In genomic region chr1:1628656-1629429, GRCh38 we compare ENCODE assay signal across 10 cellular contexts. TPM values are rescaled to one million over a fixed set of nuclear protein-coding genes. Genes with fewer than 3 reads are reported as not detected.
DNase-seq lines count a peak whose midpoint lies in the region; ATAC-seq, FAIRE-seq and TF ChIP-seq lines count a peak whose summit lies in the region.
"Had no signal": no experiment of that assay in that cellular context is flagged by ENCODE, and none has a peak within 500 bp of the region (broad histone marks: within the 10 kb centered on the region; RNA-seq: fewer than 3 reads in every experiment).

No MANE protein-coding gene starts in this region.

- peak overlapping the region; percentile 21 for H3K4me3 ChIP-seq in bronchial epithelial cell (ENCODE audit: low read depth, low read length)
- H3K4me3 ChIP-seq: coronary artery had no signal

- H3K4me1 ChIP-seq in ES-I3 (ENCODE audit: insufficient read depth, low read length), result no peaks in the 10 kb centered on the region

- ATAC-seq in HG03378 (IDR thresholded peaks at IDR 0.05; ENCODE audit: unreplicated experiment), result no peak
- no peak for ATAC-seq in GM18861 (IDR thresholded peaks at IDR 0.05; ENCODE audit: unreplicated experiment)
- ATAC-seq in HG03280 (IDR thresholded peaks at IDR 0.05; ENCODE audit: unreplicated experiment), result no peak

- no peaks in the 10 kb centered on the region for H3K36me3 ChIP-seq in ES-I3 (ENCODE audit: insufficient read depth, low read length)
- peaks cover 1% of the 10 kb centered on the region for H3K36me3 ChIP-seq in bronchial epithelial cell (ENCODE audit: control insufficient read depth, insufficient read depth, low read length)

- H3K9me3 ChIP-seq in ES-I3 (ENCODE audit: control insufficient read depth, insufficient read depth, low read length), result no peaks in the 10 kb centered on the region

- DNase-seq in RPMI8226, result peak; percentile 85
- DNase-seq in bronchial epithelial cell (ENCODE audit: low read depth), result no peak
- peak; percentile 81 for DNase-seq in posterior vena cava (ENCODE audit: low spot score)
- DNase-seq in DMS114 treated with DMSO at 0.1 percent for 48 hours (lab: John Stamatoyannopoulos, UW; ENCODE audit: unreplicated experiment), result no peak
- DNase-seq: GOT3 had no signal

- no peak for FAIRE-seq in bronchial epithelial cell (lab: Jason Lieb, UNC)

- intact Hi-C loops in posterior vena cava (cut with DNase I), result no loop called here

- peak overlapping the region; percentile 38; the same call in 1 of the 2 replicates for H3K9ac ChIP-seq in ES-I3 (ENCODE audit: low read depth, low read length)

- no peak for TF ChIP-seq CTCF in bronchial epithelial cell (IDR thresholded peaks at IDR 0.05; ENCODE audit: insufficient read depth, low read length, severe bottlenecking)

- H3K27me3 ChIP-seq in bronchial epithelial cell (ENCODE audit: control insufficient read depth, insufficient read depth, low read length), result peaks cover 8% of the 10 kb centered on the region

RNA-seq across cellular contexts. Expression of gene MMP23B, which starts 3.1 kb away (rescaled TPM):
- total RNA-seq in bronchial epithelial cell (0.26 and 0.38 TPM in 2 replicates), posterior vena cava (10 to 100 TPM; 36.1 to 78.5 TPM)

RNA-seq across cellular contexts. Expression of gene MIB2, which starts 13.5 kb away (rescaled TPM):
- 78.2 and 82.2 TPM in 2 replicates for total RNA-seq in bronchial epithelial cell
- total RNA-seq in posterior vena cava, result 10 to 100 TPM; 29.4 to 35.9 TPM

RNA-seq across cellular contexts. Expression of gene FNDC10, which starts 28.9 kb away (rescaled TPM):
- total RNA-seq in bronchial epithelial cell (0.26 TPM in 2 replicates), posterior vena cava (1 to 10 TPM; 1.2 to 3.6 TPM)

RNA-seq across cellular contexts. Expression of gene CDK11B, which starts 30.0 kb away (rescaled TPM):
- 5.0 and 7.6 TPM in 2 replicates for total RNA-seq in bronchial epithelial cell
- total RNA-seq in posterior vena cava, result 10 to 100 TPM; 19.4 to 24.3 TPM

RNA-seq across cellular contexts. Expression of gene SSU72, which starts 54.2 kb away (rescaled TPM):
- total RNA-seq in bronchial epithelial cell, result 54.0 and 56.1 TPM in 2 replicates
- total RNA-seq in posterior vena cava, result 10 to 100 TPM; 60.7 to 66.0 TPM

Comparison
In these comparisons a context has a peak if more than half of its experiments do, and no peak if none do; other contexts are left out.
1. DNase-seq: peak in RPMI8226 (single experiment) and posterior vena cava (single experiment); none in bronchial epithelial cell (single experiment) and DMS114 treated with DMSO at 0.1 percent for 48 hours (single experiment).
2. RNA of gene MMP23B, which starts 3.1 kb away (total RNA-seq): 36.1 to 78.5 TPM in posterior vena cava; 0.26 to 0.38 TPM in bronchial epithelial cell; every median in the first group is over 10 times any median in the second.